ENCODE assay signal across 1 cellular context in the genomic region with DNA sequence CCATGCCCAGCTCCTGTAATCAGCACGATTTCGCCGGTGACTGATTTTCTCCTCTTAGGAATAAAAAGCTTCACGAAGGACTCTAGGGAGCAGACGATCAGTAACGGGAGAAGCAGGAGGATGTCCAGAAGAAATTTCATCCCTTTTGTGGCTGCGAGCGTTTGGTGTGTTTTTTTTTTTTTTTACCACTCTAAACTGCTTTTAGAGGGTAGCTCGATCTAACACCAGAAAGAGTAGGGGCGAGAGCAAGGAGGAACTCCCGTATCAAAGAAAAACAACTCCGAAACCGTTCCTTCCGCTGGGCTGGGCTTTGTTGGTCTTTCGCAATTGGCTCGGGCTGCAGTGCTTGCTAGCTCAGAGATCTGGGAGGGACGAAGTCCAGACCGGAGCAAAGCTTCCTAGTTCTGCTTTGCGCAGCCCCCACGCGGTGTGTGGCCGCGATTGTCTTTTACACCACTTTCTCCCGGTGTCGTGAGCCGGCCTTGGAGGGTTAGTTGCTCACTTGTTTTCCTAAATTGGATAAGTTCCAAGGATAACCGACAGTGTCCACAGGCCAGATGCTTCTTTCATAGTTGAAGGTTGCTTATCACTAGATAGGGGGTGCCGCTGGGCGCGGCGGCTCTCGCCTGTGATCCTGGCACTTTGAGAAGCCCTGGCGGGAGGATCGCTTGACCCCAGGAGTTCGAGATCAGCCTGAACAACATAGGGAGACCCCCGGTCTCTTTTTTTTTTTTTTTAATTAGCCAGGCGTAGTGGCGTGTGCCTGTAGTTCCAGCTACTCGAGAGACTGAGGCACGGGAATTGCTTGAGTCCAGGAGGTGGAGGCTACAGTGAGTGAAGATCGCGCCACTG.
A peak's percentile ranks its signal among the peaks of the same experiment; 100 is the strongest.
TF ChIP-seq lines count a peak whose summit lies in the region.

A gene with protein sequence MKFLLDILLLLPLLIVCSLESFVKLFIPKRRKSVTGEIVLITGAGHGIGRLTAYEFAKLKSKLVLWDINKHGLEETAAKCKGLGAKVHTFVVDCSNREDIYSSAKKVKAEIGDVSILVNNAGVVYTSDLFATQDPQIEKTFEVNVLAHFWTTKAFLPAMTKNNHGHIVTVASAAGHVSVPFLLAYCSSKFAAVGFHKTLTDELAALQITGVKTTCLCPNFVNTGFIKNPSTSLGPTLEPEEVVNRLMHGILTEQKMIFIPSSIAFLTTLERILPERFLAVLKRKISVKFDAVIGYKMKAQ (minus strand): TSS at position 258 of the 852 bp plus-strand sequence. CDS start 118 bp downstream, at position 140.

TF ChIP-seq in HepG2, 621 proteins besides CTCF, POLR2A, EP300 and RAD21 (continued from another document):
- TF ChIP-seq, protein P1, sequence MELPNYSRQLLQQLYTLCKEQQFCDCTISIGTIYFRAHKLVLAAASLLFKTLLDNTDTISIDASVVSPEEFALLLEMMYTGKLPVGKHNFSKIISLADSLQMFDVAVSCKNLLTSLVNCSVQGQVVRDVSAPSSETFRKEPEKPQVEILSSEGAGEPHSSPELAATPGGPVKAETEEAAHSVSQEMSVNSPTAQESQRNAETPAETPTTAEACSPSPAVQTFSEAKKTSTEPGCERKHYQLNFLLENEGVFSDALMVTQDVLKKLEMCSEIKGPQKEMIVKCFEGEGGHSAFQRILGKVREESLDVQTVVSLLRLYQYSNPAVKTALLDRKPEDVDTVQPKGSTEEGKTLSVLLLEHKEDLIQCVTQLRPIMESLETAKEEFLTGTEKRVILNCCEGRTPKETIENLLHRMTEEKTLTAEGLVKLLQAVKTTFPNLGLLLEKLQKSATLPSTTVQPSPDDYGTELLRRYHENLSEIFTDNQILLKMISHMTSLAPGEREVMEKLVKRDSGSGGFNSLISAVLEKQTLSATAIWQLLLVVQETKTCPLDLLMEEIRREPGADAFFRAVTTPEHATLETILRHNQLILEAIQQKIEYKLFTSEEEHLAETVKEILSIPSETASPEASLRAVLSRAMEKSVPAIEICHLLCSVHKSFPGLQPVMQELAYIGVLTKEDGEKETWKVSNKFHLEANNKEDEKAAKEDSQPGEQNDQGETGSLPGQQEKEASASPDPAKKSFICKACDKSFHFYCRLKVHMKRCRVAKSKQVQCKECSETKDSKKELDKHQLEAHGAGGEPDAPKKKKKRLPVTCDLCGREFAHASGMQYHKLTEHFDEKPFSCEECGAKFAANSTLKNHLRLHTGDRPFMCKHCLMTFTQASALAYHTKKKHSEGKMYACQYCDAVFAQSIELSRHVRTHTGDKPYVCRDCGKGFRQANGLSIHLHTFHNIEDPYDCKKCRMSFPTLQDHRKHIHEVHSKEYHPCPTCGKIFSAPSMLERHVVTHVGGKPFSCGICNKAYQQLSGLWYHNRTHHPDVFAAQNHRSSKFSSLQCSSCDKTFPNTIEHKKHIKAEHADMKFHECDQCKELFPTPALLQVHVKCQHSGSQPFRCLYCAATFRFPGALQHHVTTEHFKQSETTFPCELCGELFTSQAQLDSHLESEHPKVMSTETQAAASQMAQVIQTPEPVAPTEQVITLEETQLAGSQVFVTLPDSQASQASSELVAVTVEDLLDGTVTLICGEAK (IDR thresholded peaks at IDR 0.05) = no peak
- TF ChIP-seq, protein P1 (CRISPR knock-in tag; IDR thresholded peaks at IDR 0.05) = peak; percentile 73; the same call in 1 of the 2 replicates
- TF ChIP-seq ZKSCAN8 (CRISPR knock-in tag; IDR thresholded peaks at IDR 0.05; ENCODE audit: borderline replicate concordance) (peak; percentile 93), BORCS8-MEF2B (CRISPR knock-in tag; IDR thresholded peaks at IDR 0.05) (0 out of 2 replicates have a peak, but pooled peaks have one; percentile 68), ZSCAN20 (CRISPR knock-in tag; IDR thresholded peaks at IDR 0.05; ENCODE audit: borderline replicate concordance) (no peak), ZFY (CRISPR knock-in tag; IDR thresholded peaks at IDR 0.05) (peak; percentile 67), ZNF367 (CRISPR knock-in tag; IDR thresholded peaks at IDR 0.05; ENCODE audit: borderline replicate concordance) (no peak), RBM22 (optimal IDR thresholded peaks at IDR 0.05; ENCODE audit: low read length) (no peak), TBP (CRISPR knock-in tag; IDR thresholded peaks at IDR 0.05) (no peak), AGO1 (IDR thresholded peaks at IDR 0.05; ENCODE audit: low read depth, low read length, poor library complexity, severe bottlenecking) (no peak), SIN3B (IDR thresholded peaks at IDR 0.05; ENCODE audit: low read length) (no peak), ZBTB3 (CRISPR knock-in tag; IDR thresholded peaks at IDR 0.05; ENCODE audit: borderline replicate concordance, low read depth) (no peak), EEA1 (CRISPR knock-in tag; IDR thresholded peaks at IDR 0.05; ENCODE audit: borderline replicate concordance) (no peak), KLF15 (CRISPR knock-in tag; IDR thresholded peaks at IDR 0.05; ENCODE audit: borderline replicate concordance) (no peak; the same call in 1 of the 2 replicates), JUND (CRISPR knock-in tag; IDR thresholded peaks at IDR 0.05) (0 out of 2 replicates have a peak, but pooled peaks have one; percentile 14), MATR3 (CRISPR knock-in tag; IDR thresholded peaks at IDR 0.05) (no peak), ZNF780A (CRISPR knock-in tag; IDR thresholded peaks at IDR 0.05) (0 out of 2 replicates have a peak, but pooled peaks have one; percentile 36), ZNF737 (CRISPR knock-in tag; IDR thresholded peaks at IDR 0.05; ENCODE audit: borderline replicate concordance) (peak; percentile 29; the same call in 1 of the 2 replicates), ZNF10 (CRISPR knock-in tag; IDR thresholded peaks at IDR 0.05; ENCODE audit: borderline replicate concordance, low read depth) (no peak), ZBTB1 (CRISPR knock-in tag; IDR thresholded peaks at IDR 0.05; ENCODE audit: borderline replicate concordance) (no peak), NR2F1 (CRISPR knock-in tag; IDR thresholded peaks at IDR 0.05) (0 out of 4 replicates have a peak, but pooled peaks of 1 of the 2 experiments have one; percentile 22), SMC3 (IDR thresholded peaks at IDR 0.05; ENCODE audit: low read length) (peak; percentile 40; the same call in 1 of the 2 replicates), MTF1 (CRISPR knock-in tag; IDR thresholded peaks at IDR 0.05) (no peak), SAP130 (CRISPR knock-in tag; IDR thresholded peaks at IDR 0.05; ENCODE audit: low read depth) (peak; percentile 97), THAP11 (CRISPR knock-in tag; IDR thresholded peaks at IDR 0.05) (peak; percentile 78), ZBTB8A (CRISPR knock-in tag; IDR thresholded peaks at IDR 0.05; ENCODE audit: borderline replicate concordance, low read depth) (no peak), NPAS2 (CRISPR knock-in tag; IDR thresholded peaks at IDR 0.05; ENCODE audit: borderline replicate concordance) (no peak), YY1 (IDR thresholded peaks at IDR 0.05; ENCODE audit: insufficient read depth, insufficient replicate concordance, low read depth, low read length) (peak; percentile 48)
- TF ChIP-seq, protein P2, sequence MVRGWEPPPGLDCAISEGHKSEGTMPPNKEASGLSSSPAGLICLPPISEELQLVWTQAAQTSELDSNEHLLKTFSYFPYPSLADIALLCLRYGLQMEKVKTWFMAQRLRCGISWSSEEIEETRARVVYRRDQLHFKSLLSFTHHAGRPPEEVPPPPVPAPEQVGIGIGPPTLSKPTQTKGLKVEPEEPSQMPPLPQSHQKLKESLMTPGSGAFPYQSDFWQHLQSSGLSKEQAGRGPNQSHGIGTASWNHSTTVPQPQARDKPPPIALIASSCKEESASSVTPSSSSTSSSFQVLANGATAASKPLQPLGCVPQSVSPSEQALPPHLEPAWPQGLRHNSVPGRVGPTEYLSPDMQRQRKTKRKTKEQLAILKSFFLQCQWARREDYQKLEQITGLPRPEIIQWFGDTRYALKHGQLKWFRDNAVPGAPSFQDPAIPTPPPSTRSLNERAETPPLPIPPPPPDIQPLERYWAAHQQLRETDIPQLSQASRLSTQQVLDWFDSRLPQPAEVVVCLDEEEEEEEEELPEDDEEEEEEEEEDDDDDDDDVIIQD (CRISPR knock-in tag; IDR thresholded peaks at IDR 0.05; ENCODE audit: low read depth) = peak; percentile 85
- TF ChIP-seq, protein P3, sequence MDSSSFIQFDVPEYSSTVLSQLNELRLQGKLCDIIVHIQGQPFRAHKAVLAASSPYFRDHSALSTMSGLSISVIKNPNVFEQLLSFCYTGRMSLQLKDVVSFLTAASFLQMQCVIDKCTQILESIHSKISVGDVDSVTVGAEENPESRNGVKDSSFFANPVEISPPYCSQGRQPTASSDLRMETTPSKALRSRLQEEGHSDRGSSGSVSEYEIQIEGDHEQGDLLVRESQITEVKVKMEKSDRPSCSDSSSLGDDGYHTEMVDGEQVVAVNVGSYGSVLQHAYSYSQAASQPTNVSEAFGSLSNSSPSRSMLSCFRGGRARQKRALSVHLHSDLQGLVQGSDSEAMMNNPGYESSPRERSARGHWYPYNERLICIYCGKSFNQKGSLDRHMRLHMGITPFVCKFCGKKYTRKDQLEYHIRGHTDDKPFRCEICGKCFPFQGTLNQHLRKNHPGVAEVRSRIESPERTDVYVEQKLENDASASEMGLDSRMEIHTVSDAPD (CRISPR knock-in tag; IDR thresholded peaks at IDR 0.05) = 0 out of 2 replicates have a peak, but pooled peaks have one; percentile 59
- TF ChIP-seq, protein P4, sequence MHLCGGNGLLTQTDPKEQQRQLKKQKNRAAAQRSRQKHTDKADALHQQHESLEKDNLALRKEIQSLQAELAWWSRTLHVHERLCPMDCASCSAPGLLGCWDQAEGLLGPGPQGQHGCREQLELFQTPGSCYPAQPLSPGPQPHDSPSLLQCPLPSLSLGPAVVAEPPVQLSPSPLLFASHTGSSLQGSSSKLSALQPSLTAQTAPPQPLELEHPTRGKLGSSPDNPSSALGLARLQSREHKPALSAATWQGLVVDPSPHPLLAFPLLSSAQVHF (CRISPR knock-in tag; IDR thresholded peaks at IDR 0.05) = no peak
- TF ChIP-seq, protein P5, sequence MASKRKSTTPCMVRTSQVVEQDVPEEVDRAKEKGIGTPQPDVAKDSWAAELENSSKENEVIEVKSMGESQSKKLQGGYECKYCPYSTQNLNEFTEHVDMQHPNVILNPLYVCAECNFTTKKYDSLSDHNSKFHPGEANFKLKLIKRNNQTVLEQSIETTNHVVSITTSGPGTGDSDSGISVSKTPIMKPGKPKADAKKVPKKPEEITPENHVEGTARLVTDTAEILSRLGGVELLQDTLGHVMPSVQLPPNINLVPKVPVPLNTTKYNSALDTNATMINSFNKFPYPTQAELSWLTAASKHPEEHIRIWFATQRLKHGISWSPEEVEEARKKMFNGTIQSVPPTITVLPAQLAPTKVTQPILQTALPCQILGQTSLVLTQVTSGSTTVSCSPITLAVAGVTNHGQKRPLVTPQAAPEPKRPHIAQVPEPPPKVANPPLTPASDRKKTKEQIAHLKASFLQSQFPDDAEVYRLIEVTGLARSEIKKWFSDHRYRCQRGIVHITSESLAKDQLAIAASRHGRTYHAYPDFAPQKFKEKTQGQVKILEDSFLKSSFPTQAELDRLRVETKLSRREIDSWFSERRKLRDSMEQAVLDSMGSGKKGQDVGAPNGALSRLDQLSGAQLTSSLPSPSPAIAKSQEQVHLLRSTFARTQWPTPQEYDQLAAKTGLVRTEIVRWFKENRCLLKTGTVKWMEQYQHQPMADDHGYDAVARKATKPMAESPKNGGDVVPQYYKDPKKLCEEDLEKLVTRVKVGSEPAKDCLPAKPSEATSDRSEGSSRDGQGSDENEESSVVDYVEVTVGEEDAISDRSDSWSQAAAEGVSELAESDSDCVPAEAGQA (IDR thresholded peaks at IDR 0.05; ENCODE audit: low read depth) = peak; percentile 65
- TF ChIP-seq, protein P5 (CRISPR knock-in tag; IDR thresholded peaks at IDR 0.05; ENCODE audit: borderline replicate concordance) = no peak; the same call in 1 of the 2 replicates
- TF ChIP-seq, protein P6, sequence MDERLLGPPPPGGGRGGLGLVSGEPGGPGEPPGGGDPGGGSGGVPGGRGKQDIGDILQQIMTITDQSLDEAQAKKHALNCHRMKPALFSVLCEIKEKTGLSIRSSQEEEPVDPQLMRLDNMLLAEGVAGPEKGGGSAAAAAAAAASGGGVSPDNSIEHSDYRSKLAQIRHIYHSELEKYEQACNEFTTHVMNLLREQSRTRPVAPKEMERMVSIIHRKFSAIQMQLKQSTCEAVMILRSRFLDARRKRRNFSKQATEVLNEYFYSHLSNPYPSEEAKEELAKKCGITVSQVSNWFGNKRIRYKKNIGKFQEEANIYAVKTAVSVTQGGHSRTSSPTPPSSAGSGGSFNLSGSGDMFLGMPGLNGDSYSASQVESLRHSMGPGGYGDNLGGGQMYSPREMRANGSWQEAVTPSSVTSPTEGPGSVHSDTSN (CRISPR knock-in tag; IDR thresholded peaks at IDR 0.05) = no peak
TF ChIP-seq in HepG2: peak in this region for 317.
